Comparison of ENCODE assay signal across 14 cellular contexts in the genomic region with DNA sequence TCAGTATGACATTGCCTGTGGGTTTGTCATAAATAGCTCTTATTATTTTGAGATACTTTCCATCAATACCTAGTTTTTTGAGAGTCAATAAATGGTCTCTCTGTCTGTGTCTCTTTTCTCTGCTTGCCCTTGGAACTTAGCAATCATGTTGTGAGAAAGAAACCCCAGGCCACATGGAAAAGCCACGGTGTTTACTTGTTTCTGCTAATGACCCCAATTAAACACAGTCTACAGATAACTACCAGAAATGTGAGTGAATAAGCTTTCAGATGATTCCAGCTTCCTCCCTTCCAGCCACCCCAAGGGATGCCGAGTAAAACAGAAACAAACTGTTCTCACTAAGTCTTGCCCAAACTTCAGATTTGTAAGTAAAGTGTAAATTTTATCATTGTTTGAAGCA.
DNase-seq lines count a peak whose midpoint lies in the region; ATAC-seq and TF ChIP-seq lines count a peak whose summit lies in the region.
"Had no signal": no experiment of that assay in that cellular context is flagged by ENCODE, and none has a peak within 500 bp of the region (broad histone marks: within the 10 kb centered on the region; RNA-seq: fewer than 3 reads in every experiment).

No MANE protein-coding gene starts in this region.

- H3K4me3 Mint-ChIP-seq in progenitor cell of endocrine pancreas (ENCODE audit: low read depth), result no peak overlapping the region
- H3K4me3 Mint-ChIP-seq: CD4-positive, CD25-positive, alpha-beta regulatory T cell had no signal

- TF ChIP-seq CTCF in progenitor cell of endocrine pancreas (IDR thresholded peaks at IDR 0.05; ENCODE audit: unreplicated experiment), result no peak

- peaks cover 11% of the 10 kb centered on the region for H3K4me1 Mint-ChIP-seq in progenitor cell of endocrine pancreas (ENCODE audit: low read depth)
- H3K4me1 Mint-ChIP-seq: CD4-positive, CD25-positive, alpha-beta regulatory T cell had no signal

- no peak for ATAC-seq in GM18502 (IDR thresholded peaks at IDR 0.05; ENCODE audit: poor library complexity, unreplicated experiment)
- ATAC-seq: GM12878, HCT116, K562 had no signal

- DNase-seq in Ammon's horn (ENCODE audit: low spot score), result peak; percentile 2
- peak; percentile 41 for DNase-seq in NCI-H748 (lab: John Stamatoyannopoulos, UW; ENCODE audit: unreplicated experiment)
- peak; percentile 55 for DNase-seq in islet precursor cell
- no peak for DNase-seq in progenitor cell of endocrine pancreas (ENCODE audit: low spot score, unreplicated experiment)
- DNase-seq in activated effector memory CD4-positive, alpha-beta T cell treated with anti-CD3 and anti-CD28 coated beads, Interleukin-2, amount 50 U/mL, for 16 hours, result no peak
- no peak for DNase-seq in NCI-H1694 (lab: John Stamatoyannopoulos, UW)
- DNase-seq: 8988T; AML-193; CD4-positive, CD25-positive, alpha-beta regulatory T cell; DMS79 had no signal

- peak overlapping the region; percentile 15 for H3K27ac Mint-ChIP-seq in progenitor cell of endocrine pancreas
- H3K27ac Mint-ChIP-seq: CD4-positive, CD25-positive, alpha-beta regulatory T cell had no signal

- no peaks in the 10 kb centered on the region for H3K27me3 Mint-ChIP-seq in progenitor cell of endocrine pancreas
- H3K27me3 Mint-ChIP-seq: CD4-positive, CD25-positive, alpha-beta regulatory T cell had no signal

- H3K36me3 Mint-ChIP-seq in progenitor cell of endocrine pancreas (ENCODE audit: insufficient read depth), result no peaks in the 10 kb centered on the region
- H3K36me3 Mint-ChIP-seq: CD4-positive, CD25-positive, alpha-beta regulatory T cell had no signal

- H3K9me3 Mint-ChIP-seq in progenitor cell of endocrine pancreas (ENCODE audit: low read depth), result peaks cover 7% of the 10 kb centered on the region

Comparison
In these comparisons a context has a peak if more than half of its experiments do, and no peak if none do; other contexts are left out.
1. DNase-seq: peak in Ammon's horn (single experiment), NCI-H748 (single experiment) and islet precursor cell (single experiment); none in progenitor cell of endocrine pancreas (single experiment), activated effector memory CD4-positive, alpha-beta T cell treated with anti-CD3 and anti-CD28 coated beads, Interleukin-2, amount 50 U/mL, for 16 hours (single experiment) and NCI-H1694 (single experiment).